ENCODE assay signal across 1 cellular context in the genomic region with DNA sequence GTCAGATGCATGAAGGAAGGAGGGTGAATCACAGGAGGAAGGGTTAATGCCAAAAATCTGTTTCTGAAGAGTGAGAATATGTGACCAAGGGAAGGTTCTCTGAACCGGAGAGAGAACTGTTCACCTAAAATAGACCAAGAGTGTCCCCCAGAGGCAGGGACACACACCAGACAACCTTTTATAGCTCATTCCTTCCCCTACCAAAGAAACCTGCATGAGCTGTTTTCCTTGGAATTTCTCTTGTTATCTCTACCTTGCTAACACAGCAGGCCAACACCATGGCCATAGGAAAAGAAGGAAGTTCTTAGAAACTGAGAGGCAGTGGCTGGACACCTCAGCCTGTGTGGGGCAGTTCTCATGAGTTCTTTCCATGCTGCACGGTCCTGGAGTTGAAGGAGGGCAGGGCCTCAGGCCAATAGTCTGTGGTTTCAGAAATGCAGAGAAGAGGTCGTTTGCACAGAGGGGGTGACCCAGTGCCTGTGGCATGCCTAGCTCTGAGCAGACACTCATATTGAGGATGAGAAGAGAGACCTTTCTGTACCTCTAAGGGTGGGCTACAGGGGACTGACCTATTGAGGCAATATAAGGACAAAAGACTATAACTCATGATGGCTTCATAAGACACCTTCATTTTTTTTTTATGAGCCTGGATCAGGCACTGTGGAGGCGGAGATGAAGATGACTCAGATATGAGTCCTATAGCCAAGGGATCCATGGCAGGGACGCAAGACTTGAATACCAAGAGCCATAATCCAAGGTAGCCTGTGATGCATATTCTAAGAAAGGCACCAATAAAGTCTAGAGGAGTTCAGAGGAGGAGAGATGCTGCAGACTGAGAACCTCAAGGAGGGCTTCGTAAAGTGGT.
TF ChIP-seq lines count a peak whose summit lies in the region.

No MANE protein-coding gene starts in this region.

TF ChIP-seq in A549, 52 proteins besides CTCF, POLR2A, EP300 and RAD21 (continued from another document):
- TF ChIP-seq, protein P1, sequence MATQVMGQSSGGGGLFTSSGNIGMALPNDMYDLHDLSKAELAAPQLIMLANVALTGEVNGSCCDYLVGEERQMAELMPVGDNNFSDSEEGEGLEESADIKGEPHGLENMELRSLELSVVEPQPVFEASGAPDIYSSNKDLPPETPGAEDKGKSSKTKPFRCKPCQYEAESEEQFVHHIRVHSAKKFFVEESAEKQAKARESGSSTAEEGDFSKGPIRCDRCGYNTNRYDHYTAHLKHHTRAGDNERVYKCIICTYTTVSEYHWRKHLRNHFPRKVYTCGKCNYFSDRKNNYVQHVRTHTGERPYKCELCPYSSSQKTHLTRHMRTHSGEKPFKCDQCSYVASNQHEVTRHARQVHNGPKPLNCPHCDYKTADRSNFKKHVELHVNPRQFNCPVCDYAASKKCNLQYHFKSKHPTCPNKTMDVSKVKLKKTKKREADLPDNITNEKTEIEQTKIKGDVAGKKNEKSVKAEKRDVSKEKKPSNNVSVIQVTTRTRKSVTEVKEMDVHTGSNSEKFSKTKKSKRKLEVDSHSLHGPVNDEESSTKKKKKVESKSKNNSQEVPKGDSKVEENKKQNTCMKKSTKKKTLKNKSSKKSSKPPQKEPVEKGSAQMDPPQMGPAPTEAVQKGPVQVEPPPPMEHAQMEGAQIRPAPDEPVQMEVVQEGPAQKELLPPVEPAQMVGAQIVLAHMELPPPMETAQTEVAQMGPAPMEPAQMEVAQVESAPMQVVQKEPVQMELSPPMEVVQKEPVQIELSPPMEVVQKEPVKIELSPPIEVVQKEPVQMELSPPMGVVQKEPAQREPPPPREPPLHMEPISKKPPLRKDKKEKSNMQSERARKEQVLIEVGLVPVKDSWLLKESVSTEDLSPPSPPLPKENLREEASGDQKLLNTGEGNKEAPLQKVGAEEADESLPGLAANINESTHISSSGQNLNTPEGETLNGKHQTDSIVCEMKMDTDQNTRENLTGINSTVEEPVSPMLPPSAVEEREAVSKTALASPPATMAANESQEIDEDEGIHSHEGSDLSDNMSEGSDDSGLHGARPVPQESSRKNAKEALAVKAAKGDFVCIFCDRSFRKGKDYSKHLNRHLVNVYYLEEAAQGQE (IDR thresholded peaks at IDR 0.05) = no peak
- TF ChIP-seq KDM1A (IDR thresholded peaks at IDR 0.05; ENCODE audit: low read depth) (no peak), FOSB (CRISPR knock-in tag; IDR thresholded peaks at IDR 0.05) (no peak), BHLHE40 (IDR thresholded peaks at IDR 0.05; ENCODE audit: low read depth, low read length) (no peak), EHMT2 (IDR thresholded peaks at IDR 0.05; ENCODE audit: low read depth) (no peak), RARB (CRISPR knock-in tag; IDR thresholded peaks at IDR 0.05) (no peak), HDAC2 (IDR thresholded peaks at IDR 0.05) (no peak), FOXS1 (CRISPR knock-in tag; IDR thresholded peaks at IDR 0.05) (no peak), HOXA7 (CRISPR knock-in tag; IDR thresholded peaks at IDR 0.05) (no peak)
- TF ChIP-seq, protein P2, sequence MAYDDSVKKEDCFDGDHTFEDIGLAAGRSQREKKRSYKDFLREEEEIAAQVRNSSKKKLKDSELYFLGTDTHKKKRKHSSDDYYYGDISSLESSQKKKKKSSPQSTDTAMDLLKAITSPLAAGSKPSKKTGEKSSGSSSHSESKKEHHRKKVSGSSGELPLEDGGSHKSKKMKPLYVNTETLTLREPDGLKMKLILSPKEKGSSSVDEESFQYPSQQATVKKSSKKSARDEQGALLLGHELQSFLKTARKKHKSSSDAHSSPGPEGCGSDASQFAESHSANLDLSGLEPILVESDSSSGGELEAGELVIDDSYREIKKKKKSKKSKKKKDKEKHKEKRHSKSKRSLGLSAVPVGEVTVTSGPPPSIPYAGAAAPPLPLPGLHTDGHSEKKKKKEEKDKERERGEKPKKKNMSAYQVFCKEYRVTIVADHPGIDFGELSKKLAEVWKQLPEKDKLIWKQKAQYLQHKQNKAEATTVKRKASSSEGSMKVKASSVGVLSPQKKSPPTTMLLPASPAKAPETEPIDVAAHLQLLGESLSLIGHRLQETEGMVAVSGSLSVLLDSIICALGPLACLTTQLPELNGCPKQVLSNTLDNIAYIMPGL (CRISPR knock-in tag; IDR thresholded peaks at IDR 0.05; ENCODE audit: borderline replicate concordance) = no peak
